8 cellular contexts compared by ENCODE assay signal in genomic region chr7:131011437-131011752, GRCh38.
DNase-seq lines count a peak whose midpoint lies in the region; ATAC-seq and TF ChIP-seq lines count a peak whose summit lies in the region.

No MANE protein-coding gene starts in this region.

- ATAC-seq in GM19467 (IDR thresholded peaks at IDR 0.05; ENCODE audit: unreplicated experiment) (no peak), HG03196 (IDR thresholded peaks at IDR 0.05; ENCODE audit: unreplicated experiment) (no peak), GM19023 (IDR thresholded peaks at IDR 0.05; ENCODE audit: unreplicated experiment) (no peak)

- peaks cover 92% of the 10 kb centered on the region for H3K4me1 ChIP-seq in OCI-LY1 (ENCODE audit: insufficient read depth, low read length, severe bottlenecking)

- no peak for TF ChIP-seq CTCF in OCI-LY1 (IDR thresholded peaks at IDR 0.05; ENCODE audit: low read length)

- no peaks in the 10 kb centered on the region; the same call in 1 of the 2 replicates for H3F3A ChIP-seq in OCI-LY1 (ENCODE audit: insufficient read depth, low read length)

- no peak overlapping the region for H3K9ac ChIP-seq in OCI-LY1 (ENCODE audit: low read length)

- H3K4me2 ChIP-seq in OCI-LY1 (ENCODE audit: low read length): no peak overlapping the region

- H3K79me2 ChIP-seq in OCI-LY1 (ENCODE audit: insufficient read depth, low read length): peaks cover 91% of the 10 kb centered on the region

- H3K4me3 ChIP-seq in OCI-LY1 (ENCODE audit: low read depth, low read length, poor library complexity, severe bottlenecking): no peak overlapping the region

- no peaks in the 10 kb centered on the region for H3K27me3 ChIP-seq in OCI-LY1 (ENCODE audit: insufficient read depth, low read length)

- H3K9me2 ChIP-seq in OCI-LY1 (ENCODE audit: low read depth, low read length): no peaks in the 10 kb centered on the region

- H3K36me3 ChIP-seq in OCI-LY1 (ENCODE audit: insufficient read depth, low read length): peaks cover 14% of the 10 kb centered on the region; the same call in 1 of the 2 replicates

- no peaks in the 10 kb centered on the region for H3K9me3 ChIP-seq in OCI-LY1 (ENCODE audit: low read length)

- H4K20me1 ChIP-seq in OCI-LY1 (ENCODE audit: insufficient read depth, low read length): peaks cover 4% of the 10 kb centered on the region

- H3K27ac ChIP-seq in OCI-LY1 (ENCODE audit: low read depth, low read length, poor library complexity, severe bottlenecking) (peak overlapping the region; percentile 23), caudate nucleus (ENCODE audit: low read depth, low read length) (no peak overlapping the region)

- no peak overlapping the region for H2AFZ ChIP-seq in OCI-LY1 (ENCODE audit: low read length)

- DNase-seq in DMS79 (lab: John Stamatoyannopoulos, UW) (peak; percentile 86), caudate nucleus (lab: John Stamatoyannopoulos, UW) (peak in 41 of 61 donors; percentile 12 to 86 (median 49)), nucleus accumbens (lab: John Stamatoyannopoulos, UW) (peak in 41 of 56 donors; percentile 15 to 84 (median 47)), NCI-H1436 (lab: John Stamatoyannopoulos, UW) (no peak)
